17 cellular contexts compared by ENCODE assay signal in the genomic region with DNA sequence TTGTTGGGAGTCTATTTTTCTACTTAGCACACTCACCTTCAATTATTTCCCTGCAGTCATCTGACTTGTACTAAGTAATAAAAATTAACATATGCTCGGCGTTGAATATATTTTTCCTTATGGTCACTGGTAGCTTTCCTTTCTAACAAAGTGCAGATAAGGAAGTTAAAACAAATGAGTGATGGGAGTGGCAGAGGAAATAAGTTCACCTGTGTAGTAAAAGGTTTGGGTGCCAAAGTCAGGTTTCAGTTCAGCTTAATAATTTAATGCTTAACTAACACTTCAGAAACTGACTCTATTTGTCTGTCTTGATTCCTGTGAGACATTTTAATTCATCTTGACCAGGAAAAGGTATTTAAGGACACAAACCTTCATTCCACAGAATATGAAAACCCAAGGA.
"Had no signal": no experiment of that assay in that cellular context is flagged by ENCODE, and none has a peak within 500 bp of the region (broad histone marks: within the 10 kb centered on the region; RNA-seq: fewer than 3 reads in every experiment).

No MANE protein-coding gene starts in this region.

- H3K4me3 ChIP-seq: body of pancreas, lung, tibial artery, vagina had no signal

- H3K9me3 ChIP-seq: body of pancreas, tibial artery, vagina had no signal

- H3K27ac ChIP-seq: body of pancreas, vagina had no signal

- H3K36me3 ChIP-seq: tibial artery, vagina had no signal

- DNase-seq: activated CD4-positive, alpha-beta T cell treated with anti-CD3 and anti-CD28 coated beads, Interleukin-2, amount 10 ng/mL, durations not matched to agents 7 days and 5 days; activated CD4-positive, CD25-positive, alpha-beta regulatory T cell; activated naive CD8-positive, alpha-beta T cell treated with anti-CD3 and anti-CD28 coated beads for 36 hours; amygdala; body of pancreas; central memory CD4-positive, alpha-beta T cell; effector memory CD4-positive, alpha-beta T cell; foreskin melanocyte; immature natural killer cell; midbrain; naive B cell; stimulated activated CD4-positive, alpha-beta T cell treated with anti-CD3 and anti-CD28 coated beads, Interleukin-2, amount 100 ng/mL, for 48 hours; stimulated activated naive B cell treated with anti-CD40 and anti-IgM and Interleukin-4, amounts not matched to agents 10 μg/mL and 1 μg/mL and 100 μg/mL, for 72 hours; T-helper 2 cell; tibial artery had no signal

- H3K27me3 ChIP-seq: body of pancreas, tibial artery, vagina had no signal

- ATAC-seq: body of pancreas; stimulated activated naive B cell treated with anti-CD40 and anti-IgM and Interleukin-4, amounts not matched to agents 10 μg/mL and 1 μg/mL and 100 μg/mL, for 72 hours had no signal

- H3K4me1 ChIP-seq: body of pancreas, vagina had no signal
